11 cellular contexts compared by ENCODE assay signal in genomic region chr17:78806451-78806850, GRCh38. TPM values are rescaled to one million over a fixed set of nuclear protein-coding genes. Genes with fewer than 3 reads are reported as not detected.
A peak's percentile ranks its signal among the peaks of the same experiment; 100 is the strongest.
DNase-seq lines count a peak whose midpoint lies in the region; ATAC-seq and TF ChIP-seq lines count a peak whose summit lies in the region.
"Had no signal": no experiment of that assay in that cellular context is flagged by ENCODE, and none has a peak within 500 bp of the region (broad histone marks: within the 10 kb centered on the region; RNA-seq: fewer than 3 reads in every experiment).

No MANE protein-coding gene starts in this region.

- no peaks in the 10 kb centered on the region for H3K9me3 Mint-ChIP-seq in activated T-cell treated with anti-CD3 and anti-CD28 coated beads, Interleukin-2, amount 50 U/mL, for 72 hours

- H3K36me3 Mint-ChIP-seq in activated T-cell treated with anti-CD3 and anti-CD28 coated beads, Interleukin-2, amount 50 U/mL, for 72 hours (ENCODE audit: insufficient read depth in 2 of 2): peaks cover 14 to 41% of the 10 kb centered on the region in 2 donors

- peaks cover 0 to 12% (median 0%) of the 10 kb centered on the region in 4 donors for H3K4me1 ChIP-seq in tibial nerve

- H3K4me3 ChIP-seq in fibroblast of mammary gland (ENCODE audit: control insufficient read depth, low read depth, low read length) (no peak overlapping the region), tibial nerve (no peak overlapping the region), dorsolateral prefrontal cortex (no peak overlapping the region)
- H3K4me3 ChIP-seq: PC-9 had no signal

- H3K9me3 ChIP-seq in tibial nerve: no peaks in the 10 kb centered on the region

- DNase-seq in left ventricle myocardium superior (peak; percentile 46), Right ventricle myocardium inferior (ENCODE audit: missing footprints) (no peak), fibroblast of mammary gland (ENCODE audit: low read depth) (peak; percentile 15), tibial nerve (ENCODE audit: low spot score in 2 of 2) (peak in 1 of 2 donors; percentile 52), amniotic stem cell (lab: John Stamatoyannopoulos, UW) (no peak), dorsolateral prefrontal cortex (no peak)
- peak in 1 of 2 donors; percentile 72 for DNase-seq in activated T-cell treated with anti-CD3 and anti-CD28 coated beads, Interleukin-2, amount 50 U/mL, for 72 hours
- DNase-seq: activated CD4-positive, CD25-positive, alpha-beta regulatory T cell treated with anti-CD3 and anti-CD28 coated beads, Interleukin-2, amount 50 U/mL, for 72 hours; NCI-H1436 treated with DMSO at 0.1 percent for 48 hours; PC-9 had no signal

- TF ChIP-seq EP300 in tibial nerve (IDR thresholded peaks at IDR 0.05): peak; percentile 52 to 58

- intact Hi-C loops in left ventricle myocardium superior (cut with micrococcal nuclease) (no loop called here), Right ventricle myocardium inferior (cut with DNase I) (no loop called here), dorsolateral prefrontal cortex (cut with DNase I) (no loop called here)

- ATAC-seq in left ventricle myocardium superior (peak; percentile 20), Right ventricle myocardium inferior (no peak), HG02973 (IDR thresholded peaks at IDR 0.05; ENCODE audit: unreplicated experiment) (no peak)
- peak; percentile 32 to 45 for ATAC-seq in activated T-cell treated with anti-CD3 and anti-CD28 coated beads, Interleukin-2, amount 50 U/mL, for 72 hours (replicated peaks in 1 of 2)

- no peak for TF ChIP-seq POLR2A in tibial nerve (IDR thresholded peaks at IDR 0.05)

- TF ChIP-seq CTCF in fibroblast of mammary gland (conservative IDR thresholded peaks at IDR 0.05; ENCODE audit: control insufficient read depth, insufficient read depth, low read depth, low read length) (no peak), tibial nerve (IDR thresholded peaks at IDR 0.05) (peak in 1 of 5 experiments; percentile 13), dorsolateral prefrontal cortex (IDR thresholded peaks at IDR 0.05 in 54 of 56, conservative IDR thresholded peaks at IDR 0.05 in 2 of 56; ENCODE audit: low read depth in 1 of 56, partially characterized antibody in 56 of 56) (no peak)

- 69% methylated on average over 9 of the region's 9 CpGs for WGBS in tibial nerve, 2 donors

- H3K4me3 Mint-ChIP-seq in activated T-cell treated with anti-CD3 and anti-CD28 coated beads, Interleukin-2, amount 50 U/mL, for 72 hours: peak overlapping the region in 1 of 2 donors; percentile 85

- H3K27me3 ChIP-seq in tibial nerve: no peaks in the 10 kb centered on the region
- H3K27me3 ChIP-seq in dorsolateral prefrontal cortex: no peaks in the 10 kb centered on the region

- no peaks in the 10 kb centered on the region for H3K27me3 Mint-ChIP-seq in activated T-cell treated with anti-CD3 and anti-CD28 coated beads, Interleukin-2, amount 50 U/mL, for 72 hours (ENCODE audit: low read depth)

- H3K4me1 Mint-ChIP-seq in activated T-cell treated with anti-CD3 and anti-CD28 coated beads, Interleukin-2, amount 50 U/mL, for 72 hours (ENCODE audit: low read depth): peaks cover 48% of the 10 kb centered on the region

- peak overlapping the region in 2 of 4 donors; percentile 28 to 73 for H3K27ac ChIP-seq in tibial nerve
- H3K27ac ChIP-seq in dorsolateral prefrontal cortex: peak overlapping the region in 5 of 59 donors; percentile 4 to 51 (median 14)
- H3K27ac ChIP-seq: PC-9 had no signal

- H3K36me3 ChIP-seq in tibial nerve: peaks cover 7 to 94% (median 20%) of the 10 kb centered on the region in 3 donors

- peak overlapping the region; percentile 91 for H3K27ac Mint-ChIP-seq in activated T-cell treated with anti-CD3 and anti-CD28 coated beads, Interleukin-2, amount 50 U/mL, for 72 hours

RNA-seq across cellular contexts. Expression of gene CYTH1, which starts 24.4 kb away (rescaled TPM):
- total RNA-seq in left ventricle myocardium superior (38.0 TPM), Right ventricle myocardium inferior (34.0 TPM), tibial nerve (10 to 100 TPM; 53.1 to 81.0 (median 63.8) TPM), dorsolateral prefrontal cortex (100 to 1,000 TPM in 67 of 120 experiments, 10 to 100 TPM in 53; 70.0 to 339 (median 108) TPM)
- total RNA-seq in activated T-cell treated with anti-CD3 and anti-CD28 coated beads, Interleukin-2, amount 50 U/mL, for 72 hours: 100 to 1,000 TPM; 163 to 204 TPM

RNA-seq across cellular contexts. Expression of gene USP36, which starts 34.2 kb away (rescaled TPM):
- total RNA-seq in left ventricle myocardium superior: 24.7 TPM
- 18.4 TPM for total RNA-seq in Right ventricle myocardium inferior
- 100 to 1,000 TPM; 113 to 124 TPM for total RNA-seq in activated T-cell treated with anti-CD3 and anti-CD28 coated beads, Interleukin-2, amount 50 U/mL, for 72 hours
- total RNA-seq in tibial nerve: 10 to 100 TPM; 50.9 to 64.9 (median 59.9) TPM
- total RNA-seq in dorsolateral prefrontal cortex: 10 to 100 TPM; 39.1 to 90.9 (median 60.5) TPM

Comparison
In these comparisons a context has a peak if more than half of its experiments do, and no peak if none do; other contexts are left out.
1. ATAC-seq: peak in left ventricle myocardium superior (single experiment) and activated T-cell treated with anti-CD3 and anti-CD28 coated beads, Interleukin-2, amount 50 U/mL, for 72 hours (2 of 2); none in Right ventricle myocardium inferior (single experiment) and HG02973 (single experiment).
2. DNase-seq: peak in left ventricle myocardium superior (single experiment) and fibroblast of mammary gland (single experiment); none in Right ventricle myocardium inferior (single experiment), amniotic stem cell (single experiment) and dorsolateral prefrontal cortex (0 of 10).